ENCODE assay signal across 13 cellular contexts in the genomic region with DNA sequence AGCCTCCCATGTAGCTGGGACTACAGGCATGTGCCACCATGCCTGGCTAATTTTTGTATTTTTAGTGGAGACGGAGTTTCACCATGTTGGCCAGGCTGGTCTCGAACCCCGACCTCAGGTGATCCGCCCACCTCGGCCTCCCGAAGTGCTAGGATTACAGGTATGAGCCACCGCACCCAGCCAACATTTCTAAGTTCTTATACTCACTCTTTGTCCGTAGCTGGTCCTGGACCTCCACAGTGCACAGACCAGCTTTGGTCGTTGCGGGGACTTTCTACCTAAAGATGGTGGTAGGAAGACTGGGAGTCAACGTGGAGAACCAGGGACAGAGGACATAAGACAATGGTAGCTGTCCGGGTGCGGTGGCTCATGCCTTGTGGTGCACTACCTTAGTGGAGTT. TPM values are rescaled to one million over a fixed set of nuclear protein-coding genes. Genes with fewer than 3 reads are reported as not detected.
"Had no signal": no experiment of that assay in that cellular context is flagged by ENCODE, and none has a peak within 500 bp of the region (broad histone marks: within the 10 kb centered on the region; RNA-seq: fewer than 3 reads in every experiment).

No MANE protein-coding gene starts in this region.

RNA-seq across cellular contexts. Expression of a gene that starts 13.4 kb away (rescaled TPM):
- total RNA-seq: activated B cell treated with CpG ODN at 0.5 μM for 24 hours; activated CD4-positive, alpha-beta memory T cell treated with anti-CD3 and anti-CD28 coated beads for 36 hours; activated CD4-positive, alpha-beta memory T cell treated with anti-CD3 and anti-CD28 coated beads, Interleukin-2, amount 10 ng/mL, durations not matched to agents 7 days and 5 days; activated CD4-positive, alpha-beta T cell treated with anti-CD3 and anti-CD28 coated beads for 36 hours; activated CD4-positive, alpha-beta T cell treated with anti-CD3 and anti-CD28 coated beads, Interleukin-2, amount 10 ng/mL, durations not matched to agents 24 days and 14 days; activated CD4-positive, alpha-beta T cell treated with anti-CD3 and anti-CD28 coated beads, Interleukin-2, amount 10 ng/mL, durations not matched to agents 7 days and 5 days; activated CD8-positive, alpha-beta memory T cell treated with anti-CD3 and anti-CD28 coated beads for 36 hours; activated CD8-positive, alpha-beta memory T cell treated with anti-CD3 and anti-CD28 coated beads, Interleukin-2, amount 10 ng/mL, durations not matched to agents 7 days and 5 days; activated CD8-positive, alpha-beta T cell treated with anti-CD3 and anti-CD28 coated beads for 36 hours; activated CD8-positive, alpha-beta T cell treated with anti-CD3 and anti-CD28 coated beads, Interleukin-2, amount 10 ng/mL, durations not matched to agents 7 days and 5 days; T-cell; T-helper 17 cell; T-helper 2 cell treated with Interferon-gamma antibody and Interleukin-4, amounts not matched to agents 100 ng/mL and 5 ng/mL, for 36 hours had no signal
